In genomic region chr17:8221663-8222379, GRCh38 we compare ENCODE assay signal across 1 cellular context.
TF ChIP-seq lines count a peak whose summit lies in the region.

No MANE protein-coding gene starts in this region.

TF ChIP-seq in GM12878, 131 proteins besides CTCF, POLR2A, EP300 and RAD21 (continued from another document):
- TF ChIP-seq ETV6 (conservative IDR thresholded peaks at IDR 0.05 in 1 of 2, IDR thresholded peaks at IDR 0.05 in 1 of 2; ENCODE audit: borderline replicate concordance in 1 of 2, low read depth in 1 of 2), result peak in 1 of 2 experiments; percentile 54; a peak in 1 of 4 replicates
- TF ChIP-seq CUX1 (IDR thresholded peaks at IDR 0.05; ENCODE audit: insufficient replicate concordance, low read depth, low read length), result no peak
- no peak for TF ChIP-seq ZNF217 (IDR thresholded peaks at IDR 0.05)
- TF ChIP-seq, protein P1, sequence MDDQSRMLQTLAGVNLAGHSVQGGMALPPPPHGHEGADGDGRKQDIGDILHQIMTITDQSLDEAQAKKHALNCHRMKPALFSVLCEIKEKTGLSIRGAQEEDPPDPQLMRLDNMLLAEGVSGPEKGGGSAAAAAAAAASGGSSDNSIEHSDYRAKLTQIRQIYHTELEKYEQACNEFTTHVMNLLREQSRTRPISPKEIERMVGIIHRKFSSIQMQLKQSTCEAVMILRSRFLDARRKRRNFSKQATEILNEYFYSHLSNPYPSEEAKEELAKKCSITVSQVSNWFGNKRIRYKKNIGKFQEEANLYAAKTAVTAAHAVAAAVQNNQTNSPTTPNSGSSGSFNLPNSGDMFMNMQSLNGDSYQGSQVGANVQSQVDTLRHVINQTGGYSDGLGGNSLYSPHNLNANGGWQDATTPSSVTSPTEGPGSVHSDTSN (IDR thresholded peaks at IDR 0.05; ENCODE audit: insufficient replicate concordance, low read depth, low read length), result no peak
